ENCODE assay signal across 8 cellular contexts in the genomic region with DNA sequence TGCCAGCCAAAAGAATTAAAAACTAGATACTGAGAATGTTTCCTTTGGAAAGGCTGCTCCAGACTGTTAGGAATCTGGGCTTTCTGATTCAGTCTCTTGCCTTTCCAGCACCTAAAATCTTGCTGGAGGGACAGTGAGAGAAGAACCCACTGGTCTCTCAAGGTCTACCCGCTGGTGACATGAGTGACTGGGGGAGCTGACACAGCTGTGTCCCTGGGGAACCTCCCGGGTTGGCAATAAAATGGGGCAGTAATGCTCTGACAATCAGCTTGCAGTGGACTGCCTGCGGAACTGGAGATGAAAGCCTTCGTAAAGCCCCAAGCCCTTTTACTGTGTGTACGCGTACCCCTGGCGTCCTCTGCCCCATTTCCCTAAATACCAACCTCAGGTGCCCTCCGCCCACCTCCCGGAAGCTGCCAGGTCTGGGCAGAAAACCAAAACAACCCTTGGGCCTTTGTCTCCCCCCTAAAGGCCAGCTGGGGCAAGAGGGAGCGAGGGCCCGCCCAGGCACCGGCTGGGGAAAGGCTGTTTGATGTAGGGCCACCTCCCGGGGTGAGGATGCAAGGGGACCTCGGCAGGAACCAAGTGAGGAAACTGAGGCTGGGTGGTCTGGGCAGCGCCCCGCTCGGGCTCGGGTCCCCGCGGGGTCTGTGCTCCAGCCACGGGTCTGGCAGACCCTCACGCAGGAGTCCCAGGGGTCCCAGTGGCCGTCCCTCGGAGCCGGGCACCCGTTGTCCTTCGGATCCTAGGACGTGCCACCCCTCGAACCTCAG. TPM values are rescaled to one million over a fixed set of nuclear protein-coding genes. Genes with fewer than 3 reads are reported as not detected.
A peak's percentile ranks its signal among the peaks of the same experiment; 100 is the strongest.
DNase-seq lines count a peak whose midpoint lies in the region; ATAC-seq and TF ChIP-seq lines count a peak whose summit lies in the region.

No MANE protein-coding gene starts in this region.

- POLR2A ChIA-PET in Caco-2 (lab: Charles Lee) = interaction anchor here (1.1 kb wide), 1 partner anchor 64 kb away, joined by 12 read pairs; a partner anchor contains a TSS

- H3K9me3 ChIP-seq in Caco-2 = no peaks in the 10 kb centered on the region

- H3K27me3 ChIP-seq in Caco-2 (replicated peaks; ENCODE audit: control insufficient read depth, insufficient read depth, low read length) = no peaks in the 10 kb centered on the region

- DNase-seq in Caco-2 = peak in 1 of 2 experiments; percentile 19
- no peak for DNase-seq in Jurkat, Clone E6-1 (ENCODE audit: low read depth, low spot score)
- peak; percentile 41 to 52 for DNase-seq in activated T-cell treated with anti-CD3 and anti-CD28 coated beads, Interleukin-2, amount 50 U/mL, for 72 hours
- no peak for DNase-seq in glutamatergic neuron
- no peak for DNase-seq in sciatic nerve (ENCODE audit: low spot score)
- no peak for DNase-seq in SK-N-DZ (ENCODE audit: low spot score)
- DNase-seq in GM13976 (ENCODE audit: low spot score) = no peak
- DNase-seq in T1000 (lab: John Stamatoyannopoulos, UW) = no peak

- no peaks in the 10 kb centered on the region for H3K4me1 Mint-ChIP-seq in Caco-2 (ENCODE audit: low read depth, unreplicated experiment)
- H3K4me1 Mint-ChIP-seq in activated T-cell treated with anti-CD3 and anti-CD28 coated beads, Interleukin-2, amount 50 U/mL, for 72 hours (ENCODE audit: low read depth) = peaks cover 47% of the 10 kb centered on the region
- H3K4me1 Mint-ChIP-seq in glutamatergic neuron (ENCODE audit: low read depth, unreplicated experiment) = peaks cover 24% of the 10 kb centered on the region

- H3K4me3 Mint-ChIP-seq in Caco-2 (ENCODE audit: unreplicated experiment) = peak overlapping the region; percentile 98
- H3K4me3 Mint-ChIP-seq in activated T-cell treated with anti-CD3 and anti-CD28 coated beads, Interleukin-2, amount 50 U/mL, for 72 hours = peak overlapping the region; percentile 87 to 95
- peak overlapping the region; percentile 92 for H3K4me3 Mint-ChIP-seq in glutamatergic neuron (ENCODE audit: unreplicated experiment)

- no peaks in the 10 kb centered on the region for H3K36me3 ChIP-seq in Caco-2 (ENCODE audit: control insufficient read depth, insufficient read depth, low read length)

- H3K27ac Mint-ChIP-seq in Caco-2 (ENCODE audit: unreplicated experiment) = peak overlapping the region; percentile 96
- peak overlapping the region; percentile 89 for H3K27ac Mint-ChIP-seq in activated T-cell treated with anti-CD3 and anti-CD28 coated beads, Interleukin-2, amount 50 U/mL, for 72 hours
- H3K27ac Mint-ChIP-seq in glutamatergic neuron (ENCODE audit: unreplicated experiment) = peak overlapping the region; percentile 91

- intact Hi-C loops in Caco-2 (cut with micrococcal nuclease; ENCODE audit: unreplicated experiment) (loop anchor here (1.0 kb wide), 1 partner anchor 19 kb away; no protein-coding TSS in a partner anchor), sciatic nerve (cut with DNase I) (no loop called here)

- H3K36me3 Mint-ChIP-seq in Caco-2 (ENCODE audit: insufficient read depth, unreplicated experiment) (peaks cover 51% of the 10 kb centered on the region), glutamatergic neuron (ENCODE audit: unreplicated experiment) (no peaks in the 10 kb centered on the region)
- peaks cover 11 to 17% of the 10 kb centered on the region in 2 donors for H3K36me3 Mint-ChIP-seq in activated T-cell treated with anti-CD3 and anti-CD28 coated beads, Interleukin-2, amount 50 U/mL, for 72 hours (ENCODE audit: insufficient read depth in 2 of 2)

- H3K27me3 Mint-ChIP-seq in Caco-2 (ENCODE audit: insufficient read depth, unreplicated experiment) (no peaks in the 10 kb centered on the region), glutamatergic neuron (ENCODE audit: unreplicated experiment) (no peaks in the 10 kb centered on the region)
- no peaks in the 10 kb centered on the region for H3K27me3 Mint-ChIP-seq in activated T-cell treated with anti-CD3 and anti-CD28 coated beads, Interleukin-2, amount 50 U/mL, for 72 hours (ENCODE audit: low read depth)

- no TSS peak for BruUV-seq in Caco-2 (replicated peaks; lab: Mats Ljungman, UMichigan)

- TF ChIP-seq CTCF in Caco-2 (IDR thresholded peaks at IDR 0.05; ENCODE audit: insufficient read depth in 1 of 2, low read depth in 1 of 2, low read length in 1 of 2, severe bottlenecking in 1 of 2, unreplicated experiment in 1 of 2) = no peak
- no peak for TF ChIP-seq CTCF in glutamatergic neuron (IDR thresholded peaks at IDR 0.05; ENCODE audit: partially characterized antibody, unreplicated experiment)
- TF ChIP-seq CTCF in GM13976 (IDR thresholded peaks at IDR 0.05; ENCODE audit: borderline replicate concordance, control extremely low read depth, extremely low read depth, insufficient read depth, missing control alignments) = no peak

- H3K9me3 Mint-ChIP-seq in Caco-2 (ENCODE audit: unreplicated experiment) = no peaks in the 10 kb centered on the region
- H3K9me3 Mint-ChIP-seq in activated T-cell treated with anti-CD3 and anti-CD28 coated beads, Interleukin-2, amount 50 U/mL, for 72 hours = no peaks in the 10 kb centered on the region
- H3K9me3 Mint-ChIP-seq in glutamatergic neuron (ENCODE audit: unreplicated experiment) = peaks cover 3% of the 10 kb centered on the region

- ATAC-seq in activated T-cell treated with anti-CD3 and anti-CD28 coated beads, Interleukin-2, amount 50 U/mL, for 72 hours (replicated peaks in 1 of 2) = peak in 1 of 2 donors; percentile 12
- peak; percentile 1 for ATAC-seq in sciatic nerve

- CTCF ChIA-PET in Caco-2 (lab: Charles Lee) = interaction anchor here (1.4 kb wide), 1 partner anchor 35 kb away, joined by 9 read pairs; no protein-coding TSS in a partner anchor

- H3K4me3 ChIP-seq in Caco-2 (ENCODE audit: low read depth, low read length) = peak overlapping the region; percentile 100
- H3K4me3 ChIP-seq in Jurkat, Clone E6-1 (ENCODE audit: low read length) = peak overlapping the region; percentile 90

- no peaks in the 10 kb centered on the region for H3K4me1 ChIP-seq in Caco-2

- in situ Hi-C loops in GM13976 (cut with MboI; ENCODE audit: low sequenced_read_pairs, unreplicated experiment) = no loop called here

RNA-seq across cellular contexts. Expression of a gene that starts 0.7 kb away (rescaled TPM):
- 117 and 121 TPM in 2 replicates for total RNA-seq in Caco-2 (2022)
- 65.6 TPM for polyA plus RNA-seq in Jurkat, Clone E6-1 (2012; ENCODE audit: insufficient read depth, insufficient read length)
- 100 to 1,000 TPM; 217 to 224 TPM for total RNA-seq in activated T-cell treated with anti-CD3 and anti-CD28 coated beads, Interleukin-2, amount 50 U/mL, for 72 hours
- 151 TPM for total RNA-seq in glutamatergic neuron (ENCODE audit: unreplicated experiment)
- 42.3 TPM for total RNA-seq in sciatic nerve
- polyA plus RNA-seq in SK-N-DZ (2014; cell fraction: cytosol; rRNA removed) = 41.4 and 43.6 TPM in 2 replicates
- 103 and 108 TPM in 2 replicates for polyA plus RNA-seq in SK-N-DZ (2014; cell fraction: nucleus; rRNA removed)

Comparison
In these comparisons a context has a peak if more than half of its experiments do, and no peak if none do; other contexts are left out.
1. DNase-seq: peak in activated T-cell treated with anti-CD3 and anti-CD28 coated beads, Interleukin-2, amount 50 U/mL, for 72 hours (2 of 2); none in Jurkat, Clone E6-1 (single experiment), glutamatergic neuron (single experiment), sciatic nerve (single experiment), SK-N-DZ (single experiment), GM13976 (single experiment) and T1000 (single experiment).
2. Peak in every context shown above with its lines, with median percentiles within 50 percentile points of each other: H3K27ac Mint-ChIP-seq and H3K4me3 Mint-ChIP-seq.